In genomic region chr17:50117202-50118040, GRCh38 we compare ENCODE assay signal across 9 cellular contexts. TPM values are rescaled to one million over a fixed set of nuclear protein-coding genes. Genes with fewer than 3 reads are reported as not detected.
DNase-seq lines count a peak whose midpoint lies in the region; ATAC-seq, FAIRE-seq and TF ChIP-seq lines count a peak whose summit lies in the region.
"Had no signal": no experiment of that assay in that cellular context is flagged by ENCODE, and none has a peak within 500 bp of the region (broad histone marks: within the 10 kb centered on the region; RNA-seq: fewer than 3 reads in every experiment).

No MANE protein-coding gene starts in this region.

- H3K9me2 ChIP-seq in MM.1S (replicated peaks; ENCODE audit: insufficient read depth, low read length) = no peaks in the 10 kb centered on the region

- H3K79me2 ChIP-seq in MM.1S (ENCODE audit: low read length) (no peaks in the 10 kb centered on the region), H1 (ENCODE audit: control insufficient read depth in 1 of 2, insufficient read depth in 2 of 2, low read length in 2 of 2) (no peaks in the 10 kb centered on the region)

- H3K4me3 ChIP-seq in MM.1S (ENCODE audit: low read length) (0 out of 2 replicates have a peak overlapping the region, but pooled peaks have one; percentile 17), H1 (ENCODE audit: extremely low read depth in 1 of 4, insufficient read depth in 2 of 4, low read depth in 3 of 4, low read length in 4 of 4) (peak overlapping the region; percentile 0 to 52 (median 19); a peak in 7 of 8 replicates), testis (peak overlapping the region; percentile 13 to 32)
- H3K4me3 ChIP-seq in naive thymus-derived CD4-positive, alpha-beta T cell (ENCODE audit: low read length) = peak overlapping the region; percentile 30

- intact Hi-C loops in naive thymus-derived CD4-positive, alpha-beta T cell (cut with micrococcal nuclease) = loop anchor here in 1 of 2 donors (1.0 kb wide), 4 partner anchors 22 to 180 kb away; partner anchors contain the start of gene PDK2
- intact Hi-C loops in testis (cut with DNase I; ENCODE audit: low total_unique reads) = no loop called here

- no peaks in the 10 kb centered on the region for H3K36me3 Mint-ChIP-seq in activated CD8-positive, alpha-beta T cell treated with anti-CD3 and anti-CD28 coated beads, Interleukin-2, amount 10 ng/mL, durations not matched to agents 7 days and 5 days (ENCODE audit: low read depth)
- no peaks in the 10 kb centered on the region for H3K36me3 Mint-ChIP-seq in naive thymus-derived CD4-positive, alpha-beta T cell

- peaks cover 2% of the 10 kb centered on the region; the same call in 1 of the 2 replicates for H3K23me2 ChIP-seq in H1 (ENCODE audit: low read depth, low read length)

- no peak overlapping the region for H2BK120ac ChIP-seq in H1 (replicated peaks; ENCODE audit: low read depth, low read length)

- H3K9me3 ChIP-seq in MM.1S (replicated peaks; ENCODE audit: insufficient read depth, low read length) = no peaks in the 10 kb centered on the region
- no peaks in the 10 kb centered on the region for H3K9me3 ChIP-seq in H1 (ENCODE audit: insufficient read depth in 2 of 2, low read depth in 1 of 2, low read length in 1 of 2)
- H3K9me3 ChIP-seq in naive thymus-derived CD4-positive, alpha-beta T cell (ENCODE audit: control insufficient read depth in 2 of 3, low read length in 3 of 3) = no peaks in the 10 kb centered on the region
- H3K9me3 ChIP-seq in testis = no peaks in the 10 kb centered on the region

- H3K79me1 ChIP-seq in H1 (ENCODE audit: low read depth, low read length) = no peaks in the 10 kb centered on the region

- H3K36me3 ChIP-seq in MM.1S (replicated peaks; ENCODE audit: insufficient read depth, low read length) = no peaks in the 10 kb centered on the region
- H3K36me3 ChIP-seq in H1 (ENCODE audit: control insufficient read depth in 2 of 4, insufficient read depth in 4 of 4, low read length in 3 of 4) = no peaks in the 10 kb centered on the region
- H3K36me3 ChIP-seq in naive thymus-derived CD4-positive, alpha-beta T cell (ENCODE audit: control insufficient read depth in 2 of 3, insufficient read depth in 3 of 3, low read length in 3 of 3) = no peaks in the 10 kb centered on the region
- no peaks in the 10 kb centered on the region for H3K36me3 ChIP-seq in testis (ENCODE audit: low read depth, missing control alignments)

- peak; percentile 94 for ATAC-seq in activated CD8-positive, alpha-beta T cell treated with anti-CD3 and anti-CD28 coated beads, Interleukin-2, amount 10 ng/mL, durations not matched to agents 7 days and 5 days
- ATAC-seq in naive thymus-derived CD4-positive, alpha-beta T cell = peak; percentile 94
- ATAC-seq in GM19351 (IDR thresholded peaks at IDR 0.05; ENCODE audit: unreplicated experiment) = no peak

- TF ChIP-seq POLR2A in H1 (IDR thresholded peaks at IDR 0.05; ENCODE audit: control extremely low read depth in 1 of 2, low read depth in 2 of 2, low read length in 2 of 2) = peak in 1 of 2 experiments; percentile 38; a peak in 1 of 3 replicates
- no peak for TF ChIP-seq POLR2A in testis (IDR thresholded peaks at IDR 0.05)

- no peak overlapping the region for H2BK20ac ChIP-seq in H1 (ENCODE audit: low read length)

- H2AFZ ChIP-seq in MM.1S (ENCODE audit: low read length) = peak overlapping the region; percentile 39
- no peak overlapping the region for H2AFZ ChIP-seq in H1 (ENCODE audit: low read length)

- TF ChIP-seq CTCF in MM.1S (IDR thresholded peaks at IDR 0.05; ENCODE audit: low read length) (peak; percentile 78), H1 (IDR thresholded peaks at IDR 0.05; ENCODE audit: control extremely low read depth in 1 of 3, insufficient read depth in 1 of 3, low read depth in 1 of 3, low read length in 3 of 3) (peak; percentile 70 to 83 (median 75)), testis (IDR thresholded peaks at IDR 0.05) (peak; percentile 53 to 68 (median 61))

- WGBS in H1 (ENCODE audit: extremely low coverage in 1 of 2, insufficient coverage in 1 of 2, insufficient read length in 1 of 2, insufficient replicate concordance in 2 of 2, low coverage in 1 of 2, low lambda C conversion rate in 2 of 2, missing lambda C conversion rate in 1 of 2), 2 experiments = 5% methylated on average over 54 of the region's 64 CpGs; no CpG with 5 or more reads in 1 of the 2 experiments
- WGBS in testis, 2 donors = 8 to 11% methylated on average over 1 to 62 of the region's 64 CpGs

- H3K56ac ChIP-seq in H1 (replicated peaks; ENCODE audit: insufficient read length, low read depth, low read length) = no peak overlapping the region

- DNase-seq in DMS153 (lab: John Stamatoyannopoulos, UW) = peak; percentile 73
- DNase-seq in MM.1S = peak; percentile 74
- peak; percentile 72 for DNase-seq in activated CD8-positive, alpha-beta T cell treated with anti-CD3 and anti-CD28 coated beads, Interleukin-2, amount 10 ng/mL, durations not matched to agents 7 days and 5 days
- peak in 1 of 2 experiments; percentile 83 for DNase-seq in H1 (ENCODE audit: low read depth in 1 of 2, low spot score in 2 of 2)
- peak; percentile 38 to 70 (median 58) for DNase-seq in naive thymus-derived CD4-positive, alpha-beta T cell
- peak; percentile 63 for DNase-seq in testis
- no peak for DNase-seq in medulla oblongata (ENCODE audit: extremely low spot score)

- peak; percentile 28 to 62 for TF ChIP-seq RAD21 in H1 (IDR thresholded peaks at IDR 0.05 in 1 of 2, conservative IDR thresholded peaks at IDR 0.05 in 1 of 2; ENCODE audit: low read depth in 2 of 2, low read length in 2 of 2)

- H3K27ac ChIP-seq in MM.1S (ENCODE audit: low read length) = no peak overlapping the region
- no peak overlapping the region for H3K27ac ChIP-seq in H1 (ENCODE audit: low read depth, low read length)
- no peak overlapping the region for H3K27ac ChIP-seq in naive thymus-derived CD4-positive, alpha-beta T cell (ENCODE audit: low read depth, low read length)
- no peak overlapping the region for H3K27ac ChIP-seq in testis

- H3K4me2 ChIP-seq in MM.1S (ENCODE audit: low read depth, low read length) = peak overlapping the region; percentile 77
- H3K4me2 ChIP-seq in H1 (ENCODE audit: insufficient read depth in 1 of 2, low read depth in 2 of 2, low read length in 2 of 2) = peak overlapping the region; percentile 54 to 72

- peaks cover 61% of the 10 kb centered on the region for H3K27me3 Mint-ChIP-seq in activated CD8-positive, alpha-beta T cell treated with anti-CD3 and anti-CD28 coated beads, Interleukin-2, amount 10 ng/mL, durations not matched to agents 7 days and 5 days (ENCODE audit: low read depth)
- peaks cover 24 to 68% (median 32%) of the 10 kb centered on the region in 5 donors for H3K27me3 Mint-ChIP-seq in naive thymus-derived CD4-positive, alpha-beta T cell

- FAIRE-seq in H1 (lab: Jason Lieb, UNC) = no peak

- peak overlapping the region; percentile 22; the same call in 1 of the 2 replicates for H4K8ac ChIP-seq in H1 (ENCODE audit: extremely low read depth, insufficient read depth, low read length)

- CTCF ChIA-PET in activated CD8-positive, alpha-beta T cell treated with anti-CD3 and anti-CD28 coated beads, Interleukin-2, amount 10 ng/mL, durations not matched to agents 7 days and 5 days (lab: Charles Lee) = interaction anchor here (0.7 to 9.1 kb wide), 14 partner anchors 13 to 180 kb away, joined by 3 to 115 read pairs (median 4); partner anchors contain the start of gene PDK2
- CTCF ChIA-PET in H1 (lab: Charles Lee; ENCODE audit: partially characterized antibody) = interaction anchor here (0.9 to 23.0 kb wide), 16 partner anchors 10 to 179 kb away, joined by 3 to 412 read pairs (median 4); partner anchors contain the start of genes PDK2 and PPP1R9B
- CTCF ChIA-PET in naive thymus-derived CD4-positive, alpha-beta T cell (lab: Charles Lee) = interaction anchor here (0.6 to 3.7 kb wide), 10 partner anchors 20 to 71 kb away, joined by 3 to 12 read pairs (median 3); no protein-coding TSS in a partner anchor

- no peaks in the 10 kb centered on the region; the same call in 1 of the 2 replicates for H3F3A ChIP-seq in MM.1S (ENCODE audit: insufficient read depth, low read length)

- 0 out of 2 replicates have a peak, but pooled peaks cover 6% of the 10 kb centered on the region for H3K4me1 ChIP-seq in MM.1S (ENCODE audit: low read length)
- H3K4me1 ChIP-seq in H1 (replicated peaks in 1 of 4; ENCODE audit: control insufficient read depth in 3 of 4, insufficient read depth in 4 of 4, low read length in 3 of 4) = peaks cover 6 to 11% (median 8%) of the 10 kb centered on the region in 4 experiments
- peaks cover 0 to 4% of the 10 kb centered on the region in 2 donors for H3K4me1 ChIP-seq in naive thymus-derived CD4-positive, alpha-beta T cell (ENCODE audit: control insufficient read depth in 2 of 2, insufficient read depth in 2 of 2, low read length in 2 of 2)
- H3K4me1 ChIP-seq in testis = peaks cover 11% of the 10 kb centered on the region

- no peak overlapping the region for H3K23ac ChIP-seq in H1 (ENCODE audit: insufficient read length)

- 0 out of 3 replicates have a peak, but pooled peaks of 1 of the 2 experiments have one; percentile 23 for TF ChIP-seq EP300 in H1 (IDR thresholded peaks at IDR 0.05; ENCODE audit: borderline replicate concordance in 1 of 2, low read depth in 2 of 2, low read length in 2 of 2)

- no peak overlapping the region for H3K9ac ChIP-seq in MM.1S (ENCODE audit: low read length)
- H3K9ac ChIP-seq in H1 (replicated peaks in 1 of 4; ENCODE audit: extremely low read depth in 1 of 4, low read depth in 3 of 4, low read length in 3 of 4) = peak overlapping the region in 1 of 4 experiments; percentile 50; a peak in 2 of 7 replicates

- H3K27me3 ChIP-seq in MM.1S (replicated peaks; ENCODE audit: insufficient read depth, low read length) = peaks cover 34% of the 10 kb centered on the region
- peaks cover 0 to 18% (median 12%) of the 10 kb centered on the region in 4 experiments; a peak in 5 of 7 replicates for H3K27me3 ChIP-seq in H1 (replicated peaks in 1 of 4; ENCODE audit: control insufficient read depth in 3 of 4, extremely low read depth in 1 of 4, insufficient read depth in 3 of 4, low read length in 3 of 4)
- H3K27me3 ChIP-seq in naive thymus-derived CD4-positive, alpha-beta T cell (ENCODE audit: control insufficient read depth in 2 of 2, insufficient read depth in 2 of 2, low read length in 2 of 2) = peaks cover 4 to 9% of the 10 kb centered on the region in 2 donors
- no peaks in the 10 kb centered on the region for H3K27me3 ChIP-seq in testis

- no peak overlapping the region for H2AK5ac ChIP-seq in H1 (ENCODE audit: low read depth, low read length)

- no peaks in the 10 kb centered on the region for H4K20me1 ChIP-seq in MM.1S (ENCODE audit: insufficient read depth, low read length)
- no peaks in the 10 kb centered on the region for H4K20me1 ChIP-seq in H1 (replicated peaks in 1 of 2; ENCODE audit: control insufficient read depth in 1 of 2, insufficient read depth in 2 of 2, low read length in 2 of 2)

- H3K4me1 Mint-ChIP-seq in activated CD8-positive, alpha-beta T cell treated with anti-CD3 and anti-CD28 coated beads, Interleukin-2, amount 10 ng/mL, durations not matched to agents 7 days and 5 days (ENCODE audit: low read depth) = peaks cover 11% of the 10 kb centered on the region
- peaks cover 7 to 18% (median 12%) of the 10 kb centered on the region in 7 donors for H3K4me1 Mint-ChIP-seq in naive thymus-derived CD4-positive, alpha-beta T cell

- H3K27ac Mint-ChIP-seq in activated CD8-positive, alpha-beta T cell treated with anti-CD3 and anti-CD28 coated beads, Interleukin-2, amount 10 ng/mL, durations not matched to agents 7 days and 5 days = no peak overlapping the region
- H3K27ac Mint-ChIP-seq in naive thymus-derived CD4-positive, alpha-beta T cell = no peak overlapping the region

- POLR2A ChIA-PET in activated CD8-positive, alpha-beta T cell treated with anti-CD3 and anti-CD28 coated beads, Interleukin-2, amount 10 ng/mL, durations not matched to agents 7 days and 5 days (lab: Charles Lee) = no interaction called here
- POLR2A ChIA-PET in H1 (lab: Charles Lee; ENCODE audit: partially characterized antibody) = interaction anchor here (0.9 to 2.3 kb wide), 5 partner anchors 11 to 89 kb away, joined by 3 to 11 read pairs (median 4); partner anchors contain the start of gene SAMD14
- POLR2A ChIA-PET in naive thymus-derived CD4-positive, alpha-beta T cell (lab: Charles Lee) = interaction anchor here (0.6 kb wide), 1 partner anchor 561 kb away, joined by 3 read pairs; no protein-coding TSS in a partner anchor

- H4K91ac ChIP-seq in H1 (replicated peaks; ENCODE audit: insufficient read length, low read length) = peak overlapping the region; percentile 35

- peak overlapping the region; percentile 55; the same call in 1 of the 2 replicates for H2BK12ac ChIP-seq in H1 (ENCODE audit: low read depth, low read length)

- peak overlapping the region; percentile 83; the same call in 1 of the 2 replicates for H3K18ac ChIP-seq in H1 (ENCODE audit: extremely low read depth, low read length)

- peak overlapping the region; percentile 7 for H4K5ac ChIP-seq in H1 (ENCODE audit: insufficient read length, low read depth, low read length)

- no peaks in the 10 kb centered on the region for H3K9me3 Mint-ChIP-seq in activated CD8-positive, alpha-beta T cell treated with anti-CD3 and anti-CD28 coated beads, Interleukin-2, amount 10 ng/mL, durations not matched to agents 7 days and 5 days (ENCODE audit: insufficient read depth)
- peaks cover 0 to 5% (median 0%) of the 10 kb centered on the region in 11 donors for H3K9me3 Mint-ChIP-seq in naive thymus-derived CD4-positive, alpha-beta T cell

- H3K14ac ChIP-seq in H1 (ENCODE audit: insufficient read length) = no peak overlapping the region

- H3K4me3 Mint-ChIP-seq in activated CD8-positive, alpha-beta T cell treated with anti-CD3 and anti-CD28 coated beads, Interleukin-2, amount 10 ng/mL, durations not matched to agents 7 days and 5 days = peak overlapping the region; percentile 43
- peak overlapping the region in 9 of 10 donors; percentile 32 to 73 (median 62) for H3K4me3 Mint-ChIP-seq in naive thymus-derived CD4-positive, alpha-beta T cell

- no peak overlapping the region; the same call in 1 of the 2 replicates for H2BK15ac ChIP-seq in H1 (ENCODE audit: low read length)

- H2BK5ac ChIP-seq in H1 (ENCODE audit: low read depth, low read length) = no peak overlapping the region; the same call in 1 of the 2 replicates

- peak overlapping the region; percentile 40 for H3K4ac ChIP-seq in H1 (replicated peaks; ENCODE audit: insufficient read length, low read depth, low read length)

RNA-seq across cellular contexts. Expression of gene SAMD14, which starts 12.5 kb away (rescaled TPM):
- total RNA-seq in activated CD8-positive, alpha-beta T cell treated with anti-CD3 and anti-CD28 coated beads, Interleukin-2, amount 10 ng/mL, durations not matched to agents 7 days and 5 days = under 1 TPM; 0.50 to 0.55 TPM
- 5.8 and 5.9 TPM in 2 replicates for total RNA-seq in H1 (2021; fragmentation: NEBNext Ultra II Directional; extraction: Animal tissue kit (Norgen Biotek cat#: 25700))
- polyA plus RNA-seq in H1 (2011; rRNA removed) (5.2 and 5.7 TPM in 2 replicates), testis (ENCODE audit: insufficient read depth, low read depth, low replicate concordance) (5.2 TPM)
- 3.9 TPM for polyA plus RNA-seq in H1 (2011; cell fraction: cytosol; rRNA removed)
- polyA plus RNA-seq in H1 (2011; cell fraction: nucleus; rRNA removed) = 12.4 TPM
- polyA plus RNA-seq in H1 (2012, experiment 1 of 2) = 6.3 to 11.5 TPM (median 8.1 TPM) in 4 replicates
- 3.9 TPM for polyA plus RNA-seq in H1 (2012, experiment 2 of 2)
- 3.4 TPM for polyA plus RNA-seq in H1 (2013, experiment 1 of 2)
- 3.4 TPM for polyA plus RNA-seq in H1 (2013, experiment 2 of 2)
- polyA minus RNA-seq in H1 (2011; rRNA and poly(A)+ RNA removed) = 2.6 and 3.1 TPM in 2 replicates
- polyA minus RNA-seq in H1 (2011; cell fraction: cytosol; rRNA and poly(A)+ RNA removed) = 2.9 TPM
- 4.2 TPM for polyA minus RNA-seq in H1 (2011; cell fraction: nucleus; rRNA and poly(A)+ RNA removed)
- total RNA-seq in naive thymus-derived CD4-positive, alpha-beta T cell = under 1 TPM in 2 of 5 experiments, not detected in 3; 0.70 to 0.78 TPM
- polyA plus RNA-seq in naive thymus-derived CD4-positive, alpha-beta T cell = not detected
- total RNA-seq in testis = 1 to 10 TPM; 3.2 to 3.3 TPM
- total RNA-seq: HT1080 had no signal

RNA-seq across cellular contexts. Expression of gene PDK2, which starts 22.3 kb away (rescaled TPM):
- total RNA-seq in activated CD8-positive, alpha-beta T cell treated with anti-CD3 and anti-CD28 coated beads, Interleukin-2, amount 10 ng/mL, durations not matched to agents 7 days and 5 days = 10 to 100 TPM; 18.1 to 21.2 TPM
- 17.8 and 18.3 TPM in 2 replicates for total RNA-seq in H1 (2021; fragmentation: NEBNext Ultra II Directional; extraction: Animal tissue kit (Norgen Biotek cat#: 25700))
- polyA plus RNA-seq in H1 (2011; rRNA removed) = 121 and 154 TPM in 2 replicates
- 49.3 TPM for polyA plus RNA-seq in H1 (2011; cell fraction: cytosol; rRNA removed)
- 74.7 TPM for polyA plus RNA-seq in H1 (2011; cell fraction: nucleus; rRNA removed)
- polyA plus RNA-seq in H1 (2012, experiment 1 of 2) = 14.5 to 28.8 TPM (median 21.8 TPM) in 4 replicates
- 16.0 TPM for polyA plus RNA-seq in H1 (2012, experiment 2 of 2)
- 17.4 TPM for polyA plus RNA-seq in H1 (2013, experiment 1 of 2)
- 17.7 TPM for polyA plus RNA-seq in H1 (2013, experiment 2 of 2)
- polyA minus RNA-seq in H1 (2011; rRNA and poly(A)+ RNA removed) = 63.4 and 70.8 TPM in 2 replicates
- 22.0 TPM for polyA minus RNA-seq in H1 (2011; cell fraction: cytosol; rRNA and poly(A)+ RNA removed)
- polyA minus RNA-seq in H1 (2011; cell fraction: nucleus; rRNA and poly(A)+ RNA removed) = 45.0 TPM
- total RNA-seq in naive thymus-derived CD4-positive, alpha-beta T cell = 10 to 100 TPM; 16.7 to 48.3 (median 22.5) TPM
- polyA plus RNA-seq in naive thymus-derived CD4-positive, alpha-beta T cell = 10 to 100 TPM; 37.2 to 50.4 TPM
- 10 to 100 TPM; 50.6 to 62.1 TPM for total RNA-seq in testis
- 56.4 TPM for polyA plus RNA-seq in testis (ENCODE audit: insufficient read depth, low read depth, low replicate concordance)

RNA-seq across cellular contexts. Expression of gene PPP1R9B, which starts 33.1 kb away (rescaled TPM):
- total RNA-seq in activated CD8-positive, alpha-beta T cell treated with anti-CD3 and anti-CD28 coated beads, Interleukin-2, amount 10 ng/mL, durations not matched to agents 7 days and 5 days = 100 to 1,000 TPM; 113 to 115 TPM
- 13.1 and 14.1 TPM in 2 replicates for total RNA-seq in H1 (2021; fragmentation: NEBNext Ultra II Directional; extraction: Animal tissue kit (Norgen Biotek cat#: 25700))
- polyA plus RNA-seq in H1 (2011; rRNA removed) (5.2 and 6.1 TPM in 2 replicates), testis (ENCODE audit: insufficient read depth, low read depth, low replicate concordance) (49.1 TPM)
- 6.2 TPM for polyA plus RNA-seq in H1 (2011; cell fraction: cytosol; rRNA removed)
- 11.6 TPM for polyA plus RNA-seq in H1 (2011; cell fraction: nucleus; rRNA removed)
- polyA plus RNA-seq in H1 (2012, experiment 1 of 2) = 13.3 to 16.7 TPM (median 15.0 TPM) in 4 replicates
- polyA plus RNA-seq in H1 (2012, experiment 2 of 2) = 9.9 TPM
- polyA plus RNA-seq in H1 (2013, experiment 1 of 2) = 6.4 TPM
- 6.6 TPM for polyA plus RNA-seq in H1 (2013, experiment 2 of 2)
- 3.9 and 6.5 TPM in 2 replicates for polyA minus RNA-seq in H1 (2011; rRNA and poly(A)+ RNA removed)
- 7.4 TPM for polyA minus RNA-seq in H1 (2011; cell fraction: cytosol; rRNA and poly(A)+ RNA removed)
- 6.0 TPM for polyA minus RNA-seq in H1 (2011; cell fraction: nucleus; rRNA and poly(A)+ RNA removed)
- 100 to 1,000 TPM in 2 of 5 experiments, 10 to 100 TPM in 3; 63.1 to 142 (median 69.1) TPM for total RNA-seq in naive thymus-derived CD4-positive, alpha-beta T cell
- polyA plus RNA-seq in naive thymus-derived CD4-positive, alpha-beta T cell = under 1 TPM; 0.63 to 0.72 TPM
- 10 to 100 TPM; 81.1 to 82.4 TPM for total RNA-seq in testis

RNA-seq across cellular contexts. Expression of gene SGCA, which starts 48.4 kb away (rescaled TPM):
- not detected for total RNA-seq in activated CD8-positive, alpha-beta T cell treated with anti-CD3 and anti-CD28 coated beads, Interleukin-2, amount 10 ng/mL, durations not matched to agents 7 days and 5 days
- not detected in 2 replicates for total RNA-seq in H1 (2021; fragmentation: NEBNext Ultra II Directional; extraction: Animal tissue kit (Norgen Biotek cat#: 25700))
- polyA plus RNA-seq in H1 (2011; rRNA removed) (0.12 and 0.36 TPM in 2 replicates), testis (ENCODE audit: insufficient read depth, low read depth, low replicate concordance) (33.1 TPM)
- polyA plus RNA-seq in H1 (2011; cell fraction: cytosol; rRNA removed) = 0.18 TPM
- 0.27 TPM for polyA plus RNA-seq in H1 (2011; cell fraction: nucleus; rRNA removed)
- polyA plus RNA-seq in H1 (2012, experiment 1 of 2) = 0.31 to 0.65 TPM in 2 of 4 replicates, not detected in the others
- 0.43 TPM for polyA plus RNA-seq in H1 (2012, experiment 2 of 2)
- polyA plus RNA-seq in H1 (2013, experiment 1 of 2) = 0.36 TPM
- polyA plus RNA-seq in H1 (2013, experiment 2 of 2) = 0.33 TPM
- polyA minus RNA-seq in H1 (2011; rRNA and poly(A)+ RNA removed) = not detected in 2 replicates
- polyA minus RNA-seq in H1 (2011; cell fraction: cytosol; rRNA and poly(A)+ RNA removed) = not detected
- not detected for polyA minus RNA-seq in H1 (2011; cell fraction: nucleus; rRNA and poly(A)+ RNA removed)
- under 1 TPM in 1 of 5 experiments, not detected in 4; 0.69 TPM for total RNA-seq in naive thymus-derived CD4-positive, alpha-beta T cell
- not detected for polyA plus RNA-seq in naive thymus-derived CD4-positive, alpha-beta T cell
- total RNA-seq in testis = 1 to 10 TPM; 2.4 to 7.6 TPM
- total RNA-seq: HT1080 had no signal
